In genomic region chr14:89293349-89293916, GRCh38 we compare ENCODE assay signal across 16 cellular contexts.
DNase-seq lines count a peak whose midpoint lies in the region; ATAC-seq and TF ChIP-seq lines count a peak whose summit lies in the region.
"Had no signal": no experiment of that assay in that cellular context is flagged by ENCODE, and none has a peak within 500 bp of the region (broad histone marks: within the 10 kb centered on the region; RNA-seq: fewer than 3 reads in every experiment).

No MANE protein-coding gene starts in this region.

- H3K9me3 ChIP-seq in DND-41 (ENCODE audit: insufficient read depth, low read length, severe bottlenecking) = no peaks in the 10 kb centered on the region
- no peaks in the 10 kb centered on the region for H3K9me3 ChIP-seq in right cardiac atrium (ENCODE audit: control insufficient read depth, low read length)
- H3K9me3 ChIP-seq: Caco-2, SJCRH30 had no signal

- no peaks in the 10 kb centered on the region for H3K4me1 ChIP-seq in DND-41 (ENCODE audit: insufficient read depth, low read length)
- H3K4me1 ChIP-seq in right cardiac atrium (ENCODE audit: control insufficient read depth, insufficient read depth, low read length) = peaks cover 15% of the 10 kb centered on the region
- H3K4me1 ChIP-seq: Caco-2, SJCRH30 had no signal

- H3K4me3 ChIP-seq in DND-41 (ENCODE audit: low read depth in 1 of 2, low read length in 2 of 2) = no peak overlapping the region
- peak overlapping the region; percentile 27 for H3K4me3 ChIP-seq in NB4 (ENCODE audit: low read depth, low read length)
- no peak overlapping the region for H3K4me3 ChIP-seq in right cardiac atrium (ENCODE audit: low read length)
- H3K4me3 ChIP-seq: SJCRH30 had no signal

- H3K4me3 Mint-ChIP-seq in nephron = no peak overlapping the region

- TF ChIP-seq CTCF in DND-41 (IDR thresholded peaks at IDR 0.05; ENCODE audit: borderline replicate concordance, extremely low read depth, low read length, poor library complexity, severe bottlenecking) (no peak), NB4 (IDR thresholded peaks at IDR 0.05; ENCODE audit: low read depth, low read length) (no peak), nephron (IDR thresholded peaks at IDR 0.05; ENCODE audit: unreplicated experiment in 3 of 3) (no peak)

- H3K27ac Mint-ChIP-seq in nephron = peak overlapping the region in 2 of 3 experiments; percentile 4 to 40

- no peak for DNase-seq in DND-41
- no peak for DNase-seq in NB4 (ENCODE audit: low read depth)
- no peak for DNase-seq in right cardiac atrium
- DNase-seq in HCEC 1CT = no peak
- no peak for DNase-seq in occipital lobe (lab: John Stamatoyannopoulos, UW)
- DNase-seq: activated CD4-positive, alpha-beta T cell treated with anti-CD3 and anti-CD28 coated beads for 4 hours; activated effector memory CD4-positive, alpha-beta T cell treated with anti-CD3 and anti-CD28 coated beads, Interleukin-2, amount 50 U/mL, for 16 hours; Caco-2; foreskin fibroblast; mesenchymal stem cell; NCI-H2029; NCI-H446 treated with DMSO at 0.1 percent for 48 hours; SJCRH30 had no signal

- no peak overlapping the region for H3K9ac ChIP-seq in DND-41 (ENCODE audit: low read depth, low read length)

- intact Hi-C loops in right cardiac atrium (cut with DNase I) = no loop called here

- H3K36me3 Mint-ChIP-seq in nephron (ENCODE audit: low read depth) = peaks cover 10% of the 10 kb centered on the region

- no peaks in the 10 kb centered on the region for H3K9me3 Mint-ChIP-seq in nephron

- peaks cover 73% of the 10 kb centered on the region for H3K79me2 ChIP-seq in DND-41 (ENCODE audit: insufficient read depth, low read length)

- peaks cover 27% of the 10 kb centered on the region for H3K4me1 Mint-ChIP-seq in nephron

- H3K27me3 Mint-ChIP-seq in nephron (ENCODE audit: low read depth) = no peaks in the 10 kb centered on the region

- TF ChIP-seq POLR2A in NB4 (IDR thresholded peaks at IDR 0.05; ENCODE audit: extremely low read depth, insufficient read length) = no peak

- WGBS in right cardiac atrium = 74% methylated on average over 5 of the region's 5 CpGs

- ATAC-seq in DND-41 (ENCODE audit: insufficient read depth, low read depth) (no peak), right cardiac atrium (peak in 1 of 2 donors; percentile 14), HG03342 (IDR thresholded peaks at IDR 0.05; ENCODE audit: unreplicated experiment) (no peak), GM18868 (IDR thresholded peaks at IDR 0.05; ENCODE audit: unreplicated experiment) (no peak)

- H3K27me3 ChIP-seq in DND-41 (ENCODE audit: insufficient read depth, low read length, poor library complexity) (no peaks in the 10 kb centered on the region), right cardiac atrium (ENCODE audit: control insufficient read depth, insufficient read depth) (no peaks in the 10 kb centered on the region)
- H3K27me3 ChIP-seq: SJCRH30 had no signal

- peak overlapping the region; percentile 39 for H3K27ac ChIP-seq in DND-41 (ENCODE audit: low read length)
- peak overlapping the region; percentile 50 for H3K27ac ChIP-seq in right cardiac atrium (ENCODE audit: low read length)
- H3K27ac ChIP-seq: SJCRH30 had no signal

- H3K36me3 ChIP-seq in DND-41 (ENCODE audit: insufficient read depth, low read length) = peaks cover 28% of the 10 kb centered on the region
- H3K36me3 ChIP-seq: SJCRH30 had no signal

- H3K4me2 ChIP-seq in DND-41 (ENCODE audit: insufficient read depth, low read length) = no peak overlapping the region

- H2AFZ ChIP-seq in DND-41 (ENCODE audit: low read depth, low read length) = no peak overlapping the region

- peaks cover 49% of the 10 kb centered on the region for H4K20me1 ChIP-seq in DND-41 (ENCODE audit: insufficient read depth, low read length)
